In genomic region chr3:112010631-112011030, GRCh38 we compare ENCODE assay signal across 18 cellular contexts. TPM values are rescaled to one million over a fixed set of nuclear protein-coding genes. Genes with fewer than 3 reads are reported as not detected.
DNase-seq lines count a peak whose midpoint lies in the region; ATAC-seq and TF ChIP-seq lines count a peak whose summit lies in the region.
"Had no signal": no experiment of that assay in that cellular context is flagged by ENCODE, and none has a peak within 500 bp of the region (broad histone marks: within the 10 kb centered on the region; RNA-seq: fewer than 3 reads in every experiment).

No MANE protein-coding gene starts in this region.

- ATAC-seq in IMR-90 (ENCODE audit: low read depth): peak; percentile 30
- ATAC-seq in HG02798 (IDR thresholded peaks at IDR 0.05; ENCODE audit: poor library complexity, unreplicated experiment): no peak
- ATAC-seq in HG03095 (IDR thresholded peaks at IDR 0.05; ENCODE audit: unreplicated experiment): no peak
- ATAC-seq in GM21786 (IDR thresholded peaks at IDR 0.05; ENCODE audit: unreplicated experiment): no peak
- no peak for ATAC-seq in GM18907 (IDR thresholded peaks at IDR 0.05; ENCODE audit: unreplicated experiment)
- ATAC-seq: foreskin keratinocyte, pancreas had no signal

- no TSS peak for BruUV-seq in IMR-90 (replicated peaks; lab: Mats Ljungman, UMichigan)

- WGBS in IMR-90 (ENCODE audit: extremely low coverage in 2 of 2, insufficient read length in 1 of 2), 2 experiments: 67% methylated on average over 1 of the region's 3 CpGs; no CpG with 5 or more reads in 1 of the 2 experiments

- no peaks in the 10 kb centered on the region for H3K9me1 ChIP-seq in IMR-90 (ENCODE audit: insufficient read depth, low read length)

- no peak overlapping the region for H4K91ac ChIP-seq in IMR-90 (ENCODE audit: insufficient read depth, low read depth, low read length)

- no peak overlapping the region for H2BK20ac ChIP-seq in IMR-90 (ENCODE audit: low read depth, low read length)

- H2AK5ac ChIP-seq in IMR-90 (ENCODE audit: low read depth, low read length): no peak overlapping the region

- no peak overlapping the region for H3K14ac ChIP-seq in IMR-90 (replicated peaks; ENCODE audit: low read depth, low read length)

- no peak for TF ChIP-seq RAD21 in IMR-90 (IDR thresholded peaks at IDR 0.05; ENCODE audit: low read length)

- H3K27me3 ChIP-seq in IMR-90 (ENCODE audit: control insufficient read depth, insufficient read depth, low read length): no peaks in the 10 kb centered on the region
- H3K27me3 ChIP-seq: foreskin keratinocyte, pancreas had no signal

- intact Hi-C loops in IMR-90 (cut with micrococcal nuclease): no loop called here

- no peak overlapping the region for H3K27ac ChIP-seq in IMR-90 (ENCODE audit: insufficient read depth, low read length)
- peak overlapping the region; percentile 8 for H3K27ac ChIP-seq in angular gyrus (ENCODE audit: low read depth, low read length)
- H3K27ac ChIP-seq: foreskin keratinocyte, HL-60, left ventricle myocardium inferior, pancreas had no signal

- peak overlapping the region; percentile 21 for H3K27ac Mint-ChIP-seq in osteocyte (ENCODE audit: unreplicated experiment)
- H3K27ac Mint-ChIP-seq: activated CD4-positive, alpha-beta memory T cell treated with anti-CD3 and anti-CD28 coated beads, Interleukin-2, amount 10 ng/mL, durations not matched to agents 7 days and 5 days; endodermal cell had no signal

- H4K8ac ChIP-seq in IMR-90 (ENCODE audit: low read depth in 2 of 2, low read length in 2 of 2): no peak overlapping the region

- peak; percentile 38 for DNase-seq in IMR-90
- peak; percentile 99 for DNase-seq in NCI-H2107 treated with DMSO at 0.1 percent for 48 hours (lab: John Stamatoyannopoulos, UW; ENCODE audit: unreplicated experiment)
- no peak for DNase-seq in osteocyte (ENCODE audit: extremely low spot score, unreplicated experiment)
- DNase-seq: activated CD4-positive, alpha-beta memory T cell treated with anti-CD3 and anti-CD28 coated beads, Interleukin-2, amount 10 ng/mL, durations not matched to agents 7 days and 5 days; cerebellar nuclear complex; endodermal cell; foreskin keratinocyte; left ventricle myocardium inferior; NCI-H510A treated with DMSO at 0.1 percent for 48 hours; pancreas; small intestine; trophoblast cell had no signal

- no peak overlapping the region for H2BK15ac ChIP-seq in IMR-90 (ENCODE audit: low read depth, low read length)

- H2AK9ac ChIP-seq in IMR-90 (replicated peaks; ENCODE audit: low read depth, low read length, poor library complexity): no peak overlapping the region

- no peak overlapping the region for H2BK120ac ChIP-seq in IMR-90 (ENCODE audit: low read depth, low read length)

- TF ChIP-seq POLR2A in IMR-90 (IDR thresholded peaks at IDR 0.05; ENCODE audit: low read depth, low read length): no peak

- peaks cover 30% of the 10 kb centered on the region for H3K4me1 Mint-ChIP-seq in osteocyte (ENCODE audit: unreplicated experiment)

- H3K9me3 ChIP-seq in IMR-90 (ENCODE audit: control insufficient read depth, insufficient read depth, low read length): no peaks in the 10 kb centered on the region
- H3K9me3 ChIP-seq: left ventricle myocardium inferior, pancreas had no signal

- no peak overlapping the region for H2BK5ac ChIP-seq in IMR-90 (ENCODE audit: low read depth, low read length, poor library complexity, severe bottlenecking)

- H3K36me3 ChIP-seq in IMR-90 (ENCODE audit: control insufficient read depth, insufficient read depth, low read length): no peaks in the 10 kb centered on the region
- H3K36me3 ChIP-seq: left ventricle myocardium inferior, pancreas had no signal

- no peak for TF ChIP-seq CTCF in IMR-90 (conservative IDR thresholded peaks at IDR 0.05; ENCODE audit: low read depth, low read length)
- TF ChIP-seq CTCF in osteocyte (IDR thresholded peaks at IDR 0.05): no peak

- H3K27me3 Mint-ChIP-seq in osteocyte (ENCODE audit: unreplicated experiment): no peaks in the 10 kb centered on the region
- H3K27me3 Mint-ChIP-seq: activated CD4-positive, alpha-beta memory T cell treated with anti-CD3 and anti-CD28 coated beads, Interleukin-2, amount 10 ng/mL, durations not matched to agents 7 days and 5 days had no signal

- H3K4me3 Mint-ChIP-seq in osteocyte (ENCODE audit: unreplicated experiment): no peak overlapping the region
- H3K4me3 Mint-ChIP-seq: activated CD4-positive, alpha-beta memory T cell treated with anti-CD3 and anti-CD28 coated beads, Interleukin-2, amount 10 ng/mL, durations not matched to agents 7 days and 5 days; endodermal cell had no signal

- no peaks in the 10 kb centered on the region for H3K9me3 Mint-ChIP-seq in osteocyte (ENCODE audit: unreplicated experiment)
- H3K9me3 Mint-ChIP-seq: activated CD4-positive, alpha-beta memory T cell treated with anti-CD3 and anti-CD28 coated beads, Interleukin-2, amount 10 ng/mL, durations not matched to agents 7 days and 5 days; endodermal cell had no signal

- no peaks in the 10 kb centered on the region for H4K20me1 ChIP-seq in IMR-90 (ENCODE audit: insufficient read depth, low read length)

- peaks cover 8% of the 10 kb centered on the region for H3K4me1 ChIP-seq in IMR-90 (ENCODE audit: control insufficient read depth, insufficient read depth, low read length)
- H3K4me1 ChIP-seq: pancreas had no signal

- no peak overlapping the region for H3K4me2 ChIP-seq in IMR-90 (ENCODE audit: low read depth, low read length)

- H2AFZ ChIP-seq in IMR-90 (replicated peaks; ENCODE audit: low read length, poor library complexity): no peak overlapping the region

- no peaks in the 10 kb centered on the region for H3K36me3 Mint-ChIP-seq in osteocyte (ENCODE audit: unreplicated experiment)

- CTCF ChIA-PET in IMR-90 (lab: Yijun Ruan, JAX): interaction anchor here (1.6 kb wide), 1 partner anchor 21 kb away, joined by 5 read pairs; no protein-coding TSS in a partner anchor

- no peak overlapping the region for H3K23ac ChIP-seq in IMR-90 (ENCODE audit: low read depth, low read length)

- H3K9ac ChIP-seq in IMR-90 (ENCODE audit: low read depth, low read length): no peak overlapping the region

- no peak overlapping the region for H4K5ac ChIP-seq in IMR-90 (ENCODE audit: low read depth, low read length)

- H3K4ac ChIP-seq in IMR-90 (ENCODE audit: low read depth, low read length): no peak overlapping the region

- H3K18ac ChIP-seq in IMR-90 (ENCODE audit: low read depth, low read length): no peak overlapping the region

- no peak overlapping the region for H3K56ac ChIP-seq in IMR-90 (ENCODE audit: extremely low read depth, insufficient read depth, low read length)

- H3K79me1 ChIP-seq in IMR-90 (ENCODE audit: low read depth in 1 of 2, low read length in 2 of 2): no peaks in the 10 kb centered on the region

- H3K4me3 ChIP-seq in IMR-90 (ENCODE audit: insufficient read depth, low read depth, low read length): no peak overlapping the region
- H3K4me3 ChIP-seq: left ventricle myocardium inferior, pancreas had no signal

- in situ Hi-C loops in IMR-90 (cut with MboI; ENCODE audit: low sequenced_read_pairs): no loop called here

- POLR2A ChIA-PET in IMR-90 (lab: Charles Lee; ENCODE audit: unreplicated experiment): no interaction called here

- dilution Hi-C loops in IMR-90 (cut with HindIII; ENCODE audit: low sequenced_read_pairs, unreplicated experiment): no loop called here

TF ChIP-seq in IMR-90, 13 proteins besides CTCF, POLR2A, EP300 and RAD21:
- TF ChIP-seq BHLHE40 (IDR thresholded peaks at IDR 0.05; ENCODE audit: low read depth, low read length) (no peak), FOS (IDR thresholded peaks at IDR 0.05; ENCODE audit: low read depth, low read length) (no peak), RFX5 (IDR thresholded peaks at IDR 0.05; ENCODE audit: low read depth, low read length) (no peak), CHD1 (IDR thresholded peaks at IDR 0.05; ENCODE audit: low read depth, low read length) (no peak), MXI1 (IDR thresholded peaks at IDR 0.05; ENCODE audit: borderline replicate concordance, low read depth, low read length) (no peak), NFE2L2 (IDR thresholded peaks at IDR 0.05; ENCODE audit: low read depth, low read length) (no peak), MAZ (IDR thresholded peaks at IDR 0.05; ENCODE audit: borderline replicate concordance, low read depth, low read length) (no peak), MAFK (IDR thresholded peaks at IDR 0.05; ENCODE audit: low read depth, low read length) (no peak), CEBPB (IDR thresholded peaks at IDR 0.05; ENCODE audit: low read depth, low read length) (no peak), USF2 (IDR thresholded peaks at IDR 0.05; ENCODE audit: low read depth, low read length) (no peak), RCOR1 (IDR thresholded peaks at IDR 0.05; ENCODE audit: insufficient replicate concordance, low read length) (no peak), SMC3 (IDR thresholded peaks at IDR 0.05; ENCODE audit: low read depth, low read length) (no peak)

RNA-seq across cellular contexts. Expression of gene TAGLN3, which starts 11.9 kb away (rescaled TPM):
- total RNA-seq in IMR-90 (2012; rRNA removed) (3.2 and 3.6 TPM in 2 replicates), osteocyte (not detected in 2 replicates)
- polyA plus RNA-seq in IMR-90 (2012; rRNA removed): 7.7 TPM in 2 replicates
- 2.9 and 5.0 TPM in 2 replicates for polyA plus RNA-seq in IMR-90 (2012; cell fraction: cytosol; rRNA removed)
- polyA plus RNA-seq in IMR-90 (2012; cell fraction: nucleus; rRNA removed; ENCODE audit: low replicate concordance): 3.5 and 4.2 TPM in 2 replicates

RNA-seq across cellular contexts. Expression of gene TMPRSS7, which starts 23.9 kb away (rescaled TPM):
- total RNA-seq in IMR-90 (2012; rRNA removed) (not detected in 2 replicates), osteocyte (not detected in 2 replicates)
- polyA plus RNA-seq in IMR-90 (2012; rRNA removed): 0.07 TPM in 1 of 2 replicates, not detected in the other
- polyA plus RNA-seq in IMR-90 (2012; cell fraction: cytosol; rRNA removed): 0.02 TPM in 1 of 2 replicates, not detected in the other
- 0.05 and 0.09 TPM in 2 replicates for polyA plus RNA-seq in IMR-90 (2012; cell fraction: nucleus; rRNA removed; ENCODE audit: low replicate concordance)
- total RNA-seq: activated CD4-positive, alpha-beta memory T cell treated with anti-CD3 and anti-CD28 coated beads, Interleukin-2, amount 10 ng/mL, durations not matched to agents 7 days and 5 days; endodermal cell; foreskin keratinocyte; left ventricle myocardium inferior had no signal
- polyA plus RNA-seq: pancreas had no signal

RNA-seq across cellular contexts. Expression of gene ABHD10, which starts 31.8 kb away (rescaled TPM):
- total RNA-seq in IMR-90 (2012; rRNA removed) (53.9 and 57.2 TPM in 2 replicates), osteocyte (24.3 and 25.5 TPM in 2 replicates)
- 17.7 and 24.7 TPM in 2 replicates for polyA plus RNA-seq in IMR-90 (2012; rRNA removed)
- 6.3 and 8.0 TPM in 2 replicates for polyA plus RNA-seq in IMR-90 (2012; cell fraction: cytosol; rRNA removed)
- polyA plus RNA-seq in IMR-90 (2012; cell fraction: nucleus; rRNA removed; ENCODE audit: low replicate concordance): 6.5 and 16.2 TPM in 2 replicates
